ENCODE assay signal across 9 cellular contexts in genomic region chr21:17775431-17776126, GRCh38. TPM values are rescaled to one million over a fixed set of nuclear protein-coding genes. Genes with fewer than 3 reads are reported as not detected.
A peak's percentile ranks its signal among the peaks of the same experiment; 100 is the strongest.
DNase-seq lines count a peak whose midpoint lies in the region; ATAC-seq lines count a peak whose summit lies in the region.
"Had no signal": no experiment of that assay in that cellular context is flagged by ENCODE, and none has a peak within 500 bp of the region (broad histone marks: within the 10 kb centered on the region; RNA-seq: fewer than 3 reads in every experiment).

No MANE protein-coding gene starts in this region.

- H3K27me3 ChIP-seq in CD8-positive, alpha-beta memory T cell (ENCODE audit: insufficient read depth, low read length, poor library complexity, severe bottlenecking), result no peaks in the 10 kb centered on the region

- peaks cover 21 to 43% (median 34%) of the 10 kb centered on the region in 5 donors for H3K9me3 Mint-ChIP-seq in CD8-positive, alpha-beta memory T cell

- peaks cover 7 to 46% (median 10%) of the 10 kb centered on the region in 3 donors for H3K36me3 Mint-ChIP-seq in CD8-positive, alpha-beta memory T cell

- H3K4me3 ChIP-seq in CD8-positive, alpha-beta memory T cell (ENCODE audit: low read length), result peak overlapping the region; percentile 64

- peak overlapping the region; percentile 58 to 85 (median 81) for H3K4me3 Mint-ChIP-seq in CD8-positive, alpha-beta memory T cell

- H3K36me3 ChIP-seq in CD8-positive, alpha-beta memory T cell (ENCODE audit: insufficient read depth, low read length), result no peaks in the 10 kb centered on the region

- POLR2A ChIA-PET in CD8-positive, alpha-beta memory T cell (lab: Charles Lee), result interaction anchor here (0.6 to 3.0 kb wide), 7 partner anchors 8 to 57 kb away, joined by 3 to 40 read pairs (median 4); partner anchors contain the start of gene C21orf91

- H3K9me3 ChIP-seq in CD8-positive, alpha-beta memory T cell (ENCODE audit: low read length), result no peaks in the 10 kb centered on the region

- peak; percentile 67 for ATAC-seq in GM21619 (IDR thresholded peaks at IDR 0.05; ENCODE audit: unreplicated experiment)

- CTCF ChIA-PET in CD8-positive, alpha-beta memory T cell (lab: Charles Lee), result interaction anchor here (0.7 to 2.3 kb wide), 15 partner anchors 8 to 162 kb away, joined by 3 to 10 read pairs (median 4); partner anchors contain the start of genes BTG3 and C21orf91

- H3K27me3 Mint-ChIP-seq in CD8-positive, alpha-beta memory T cell, result no peaks in the 10 kb centered on the region

- H3K27ac ChIP-seq in CD8-positive, alpha-beta memory T cell (ENCODE audit: low read depth, low read length), result peak overlapping the region; percentile 84
- H3K27ac ChIP-seq: C4-2B had no signal

- peak; percentile 45 to 85 (median 66) for DNase-seq in CD8-positive, alpha-beta memory T cell
- DNase-seq in T-helper 2 cell, result peak in 4 of 5 experiments; percentile 34 to 78 (median 58)
- DNase-seq in effector CD4-positive, alpha-beta T cell, result peak; percentile 39
- no peak for DNase-seq in NCI-H1092 treated with DMSO at 0.1 percent for 48 hours (lab: John Stamatoyannopoulos, UW)
- no peak for DNase-seq in ureter (ENCODE audit: low spot score)
- no peak for DNase-seq in GOT3 (lab: John Stamatoyannopoulos, UW)
- no peak for DNase-seq in HUDEP-2 (lab: John Stamatoyannopoulos, UW; ENCODE audit: unreplicated experiment in 76 of 76)

- peaks cover 45 to 59% (median 52%) of the 10 kb centered on the region in 3 donors for H3K4me1 Mint-ChIP-seq in CD8-positive, alpha-beta memory T cell

- H3K27ac Mint-ChIP-seq in CD8-positive, alpha-beta memory T cell, result peak overlapping the region; percentile 83 to 98 (median 95)

- H3K4me1 ChIP-seq in CD8-positive, alpha-beta memory T cell (ENCODE audit: insufficient read depth, low read length), result peaks cover 34% of the 10 kb centered on the region

RNA-seq across cellular contexts. Expression of gene C21orf91, which starts 43.6 kb away (rescaled TPM):
- total RNA-seq in CD8-positive, alpha-beta memory T cell, result 10 to 100 TPM; 39.6 to 42.8 TPM
- 54.1 TPM for polyA plus RNA-seq in CD8-positive, alpha-beta memory T cell
- total RNA-seq in ureter, result 19.0 TPM

Comparison
In these comparisons a context has a peak if more than half of its experiments do, and no peak if none do; other contexts are left out.
1. DNase-seq: peak in CD8-positive, alpha-beta memory T cell (5 of 5), T-helper 2 cell (4 of 5) and effector CD4-positive, alpha-beta T cell (single experiment); none in NCI-H1092 treated with DMSO at 0.1 percent for 48 hours (single experiment), ureter (single experiment), GOT3 (single experiment) and HUDEP-2 (0 of 76).